In the genomic region with DNA sequence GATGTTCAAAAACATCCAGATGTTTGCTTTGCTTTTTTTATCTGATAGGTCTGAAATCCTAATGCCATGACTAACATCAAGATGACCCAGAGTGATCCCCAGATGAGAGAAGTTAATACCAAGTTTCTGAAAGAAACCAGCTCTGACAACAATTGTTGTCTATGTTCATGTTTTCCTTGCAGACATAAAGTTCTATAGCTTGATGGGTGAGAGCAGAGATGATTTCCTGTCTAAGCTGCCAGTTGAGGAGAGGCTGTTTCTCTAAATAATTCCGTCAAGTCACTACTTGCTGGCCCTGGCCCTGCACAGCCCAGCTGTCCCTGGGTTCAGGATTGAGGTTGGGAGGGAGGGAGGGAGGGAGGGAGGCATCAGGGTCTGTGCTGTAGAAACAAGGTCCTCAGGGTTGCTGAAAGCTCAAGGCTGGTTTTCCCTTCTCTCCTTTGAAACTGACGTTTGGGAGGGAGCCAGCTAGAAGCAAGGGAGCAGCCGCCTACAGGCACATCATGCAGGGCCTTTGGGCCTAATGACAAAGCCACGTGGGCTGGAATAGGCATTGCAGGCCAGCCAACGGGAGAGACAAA, we compare ENCODE assay signal across 1 cellular context.
TF ChIP-seq lines count a peak whose summit lies in the region.

No MANE protein-coding gene starts in this region.

TF ChIP-seq in HCT116, 20 proteins besides CTCF, POLR2A, EP300 and RAD21:
- TF ChIP-seq FOSL1 (IDR thresholded peaks at IDR 0.05; ENCODE audit: low read depth): no peak
